ENCODE assay signal across 23 cellular contexts in genomic region chr7:124100190-124100589, GRCh38.
"Had no signal": no experiment of that assay in that cellular context is flagged by ENCODE, and none has a peak within 500 bp of the region (broad histone marks: within the 10 kb centered on the region; RNA-seq: fewer than 3 reads in every experiment).

No MANE protein-coding gene starts in this region.

- DNase-seq: cortex of kidney; effector memory CD8-positive, alpha-beta T cell; erythroblast; naive B cell; right lobe of liver; small intestine; stimulated activated CD4-positive, alpha-beta T cell treated with anti-CD3 and anti-CD28 coated beads, Interleukin-1b, Interleukin-23, amount 100 ng/mL, for 48 hours; stimulated activated CD4-positive, alpha-beta T cell treated with anti-CD3 and anti-CD28 coated beads, Interleukin-4, amount 100 ng/mL, for 1 hour; stimulated activated CD8-positive, alpha-beta memory T cell treated with anti-CD3 and anti-CD28 coated beads, Interleukin-4, amount 100 ng/mL, for 48 hours; stimulated activated naive CD4-positive, alpha-beta T cell; stomach; testis; tibial artery had no signal

- H3K4me2 ChIP-seq: neural progenitor cell had no signal

- H3K4me1 ChIP-seq: neural progenitor cell, parathyroid adenoma, right lobe of liver, stomach, testis, tibial artery, upper lobe of left lung had no signal

- H3K36me3 Mint-ChIP-seq: memory B cell; naive B cell; natural killer cell treated with Interleukin-12 subunit alpha and Interleukin-12 subunit beta and Interleukin-15 and Interleukin-18, amount 100 ng/mL, for 72 hours had no signal

- H3K4me1 Mint-ChIP-seq: memory B cell, naive B cell had no signal

- H3K9me3 ChIP-seq: mucosa of descending colon, right lobe of liver, testis, upper lobe of left lung had no signal

- H3K4me3 ChIP-seq: lung, mucosa of descending colon, neural progenitor cell, right lobe of liver, stomach, testis, tibial artery, upper lobe of left lung had no signal

- H3K27ac ChIP-seq: neural progenitor cell, parathyroid adenoma, right lobe of liver, stomach, testis, tibial artery, upper lobe of left lung had no signal

- H3K27me3 ChIP-seq: neural progenitor cell, right lobe of liver, stomach, testis, tibial artery, upper lobe of left lung had no signal

- ATAC-seq: effector memory CD8-positive, alpha-beta T cell; left lobe of liver; mucosa of descending colon; natural killer cell treated with Interleukin-12 subunit alpha and Interleukin-12 subunit beta and Interleukin-15 and Interleukin-18, amount 100 ng/mL, for 72 hours; right lobe of liver had no signal

- H3K27ac Mint-ChIP-seq: effector memory CD8-positive, alpha-beta T cell; memory B cell; mesothelial cell of epicardium; natural killer cell treated with Interleukin-12 subunit alpha and Interleukin-12 subunit beta and Interleukin-15 and Interleukin-18, amount 100 ng/mL, for 72 hours; neural progenitor cell; progenitor cell of endocrine pancreas had no signal

- H2AFZ ChIP-seq: parathyroid adenoma had no signal

- H3K9ac ChIP-seq: neural progenitor cell, parathyroid adenoma had no signal

- H3K27me3 Mint-ChIP-seq: effector memory CD8-positive, alpha-beta T cell; memory B cell; naive B cell; natural killer cell treated with Interleukin-12 subunit alpha and Interleukin-12 subunit beta and Interleukin-15 and Interleukin-18, amount 100 ng/mL, for 72 hours; progenitor cell of endocrine pancreas had no signal

- H3K36me3 ChIP-seq: neural progenitor cell, right lobe of liver, stomach, tibial artery, upper lobe of left lung had no signal

- H3K4me3 Mint-ChIP-seq: effector memory CD8-positive, alpha-beta T cell; memory B cell; mesothelial cell of epicardium; naive B cell; natural killer cell treated with Interleukin-12 subunit alpha and Interleukin-12 subunit beta and Interleukin-15 and Interleukin-18, amount 100 ng/mL, for 72 hours; neural progenitor cell had no signal
